Comparison of ENCODE assay signal across 8 cellular contexts in the genomic region with DNA sequence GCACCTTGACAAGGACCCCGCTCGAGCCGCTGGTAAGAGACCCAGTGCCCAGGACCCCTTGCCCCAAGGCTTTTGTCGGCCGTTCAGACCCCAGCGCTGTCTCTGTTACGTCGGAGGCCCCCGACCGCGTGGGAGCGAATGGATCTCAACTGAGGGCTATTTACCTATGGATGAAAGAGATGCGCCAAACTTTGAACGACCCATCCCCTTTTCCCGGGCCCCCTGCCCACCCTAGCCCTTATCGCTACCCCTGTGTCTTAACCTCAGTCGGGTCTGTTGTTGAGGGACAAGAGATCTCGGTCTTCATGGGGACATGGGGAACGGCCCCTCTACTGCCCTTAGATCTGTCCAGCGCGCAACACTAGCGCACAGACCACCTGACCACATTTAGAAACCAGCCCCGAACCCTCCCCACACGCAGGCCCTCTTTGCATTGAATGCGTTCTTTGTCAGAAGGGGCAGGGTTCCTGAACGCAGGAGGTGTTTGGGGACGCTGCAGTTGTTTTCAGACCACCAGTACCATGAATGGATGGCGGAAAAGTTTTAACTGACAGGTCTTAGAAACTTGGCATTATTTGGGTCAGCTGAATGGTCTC. TPM values are rescaled to one million over a fixed set of nuclear protein-coding genes. Genes with fewer than 3 reads are reported as not detected.
DNase-seq lines count a peak whose midpoint lies in the region; ATAC-seq and TF ChIP-seq lines count a peak whose summit lies in the region.

No MANE protein-coding gene starts in this region.

- H3K36me3 ChIP-seq in HAP-1 (replicated peaks), result peaks cover 29% of the 10 kb centered on the region

- peaks cover 11% of the 10 kb centered on the region for H3K4me1 Mint-ChIP-seq in T-helper 17 cell

- peak overlapping the region; percentile 88 for H3K27ac Mint-ChIP-seq in T-helper 17 cell

- in situ Hi-C loops in HAP-1 (cut with MboI; ENCODE audit: low sequenced_read_pairs), result no loop called here

- DNase-seq in T-helper 17 cell (no peak), fibroblast of villous mesenchyme (ENCODE audit: low read depth) (peak; percentile 22), retinal pigment epithelial cell (ENCODE audit: low read depth) (no peak), NCI-H1048 (lab: John Stamatoyannopoulos, UW) (no peak), occipital lobe (lab: John Stamatoyannopoulos, UW) (no peak), T-helper 9 cell (no peak), HAP-1 (ENCODE audit: low spot score in 2 of 2) (no peak)

- H3K4me3 Mint-ChIP-seq in T-helper 17 cell, result peak overlapping the region; percentile 96

- no peaks in the 10 kb centered on the region for H3K27me3 Mint-ChIP-seq in T-helper 17 cell

- H3K27me3 ChIP-seq in HAP-1 (ENCODE audit: low read depth), result no peaks in the 10 kb centered on the region

- TF ChIP-seq CTCF in GM12875 (IDR thresholded peaks at IDR 0.05; ENCODE audit: borderline replicate concordance, insufficient read depth, low read depth, low read length) (no peak), fibroblast of villous mesenchyme (IDR thresholded peaks at IDR 0.05; ENCODE audit: insufficient read depth, low read depth, low read length) (no peak), retinal pigment epithelial cell (conservative IDR thresholded peaks at IDR 0.05; ENCODE audit: low read depth, low read length) (no peak)

- no peak for ATAC-seq in T-helper 17 cell

- peak overlapping the region; percentile 35 for H3K4me3 ChIP-seq in GM12875 (ENCODE audit: low read depth, low read length)
- H3K4me3 ChIP-seq in fibroblast of villous mesenchyme (ENCODE audit: low read depth, low read length), result peak overlapping the region; percentile 72
- peak overlapping the region; percentile 63 for H3K4me3 ChIP-seq in retinal pigment epithelial cell (ENCODE audit: low read length)
- no peak overlapping the region for H3K4me3 ChIP-seq in HAP-1

- H3K9me3 ChIP-seq in T-helper 17 cell (ENCODE audit: control insufficient read depth, low read length, poor library complexity, severe bottlenecking) (no peaks in the 10 kb centered on the region), HAP-1 (no peaks in the 10 kb centered on the region)

- H3K36me3 Mint-ChIP-seq in T-helper 17 cell (ENCODE audit: low read depth), result peaks cover 5% of the 10 kb centered on the region

- H3K4me1 ChIP-seq in HAP-1, result no peaks in the 10 kb centered on the region

RNA-seq across cellular contexts. Expression of a gene that starts 0.6 kb away (rescaled TPM):
- not detected for total RNA-seq in T-helper 17 cell
- total RNA-seq in fibroblast of villous mesenchyme, result 0.32 and 0.43 TPM in 2 replicates
- total RNA-seq in occipital lobe, result 3.4 TPM

RNA-seq across cellular contexts. Expression of a gene that starts 38.8 kb away (rescaled TPM):
- total RNA-seq in T-helper 17 cell (100 to 1,000 TPM; 110 to 133 TPM), fibroblast of villous mesenchyme (62.5 and 93.3 TPM in 2 replicates), occipital lobe (66.9 TPM)
